20 cellular contexts compared by ENCODE assay signal in the genomic region with DNA sequence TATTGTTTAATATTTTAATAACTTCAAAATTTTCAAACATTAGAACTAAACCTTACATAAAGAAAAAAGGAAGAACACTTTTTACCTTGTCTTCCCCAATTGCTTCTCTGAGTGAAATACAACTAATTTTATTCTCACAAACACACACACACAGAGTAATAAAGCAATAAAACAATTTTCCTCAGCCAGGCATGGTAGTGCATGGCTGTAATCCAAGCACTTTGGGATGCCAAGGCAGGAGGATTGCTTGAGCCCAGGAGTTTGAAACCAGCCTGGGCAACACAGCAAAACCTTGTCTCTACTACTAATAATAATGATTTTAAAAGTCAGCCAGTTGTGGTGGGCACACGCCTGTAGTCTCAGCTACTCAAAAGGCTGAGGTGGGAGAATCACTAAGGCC.
"Had no signal": no experiment of that assay in that cellular context is flagged by ENCODE, and none has a peak within 500 bp of the region (broad histone marks: within the 10 kb centered on the region; RNA-seq: fewer than 3 reads in every experiment).

No MANE protein-coding gene starts in this region.

- H3K9me3 ChIP-seq: esophagus squamous epithelium, gastroesophageal sphincter, psoas muscle, right lobe of liver, spleen, tibial artery had no signal

- FAIRE-seq: kidney had no signal

- H3K27ac Mint-ChIP-seq: dendritic cell treated with granulocyte-macrophage colony-stimulating factor and Interleukin-4, amounts not matched to agents 40 ng/mL and 50 ng/mL, for 4 days; nephron; stimulated activated memory B cell treated with anti-CD40 and anti-IgM and Interleukin-4, amounts not matched to agents 10 μg/mL and 1 μg/mL and 100 μg/mL, for 72 hours; stimulated activated naive CD8-positive, alpha-beta T cell treated with anti-CD3 and anti-CD28 coated beads, Interleukin-15, Interleukin-2, amounts not matched to agents 100 ng/mL and 50 ng/mL, for 24 hours had no signal

- H3K27me3 Mint-ChIP-seq: dendritic cell treated with granulocyte-macrophage colony-stimulating factor and Interleukin-4, amounts not matched to agents 40 ng/mL and 50 ng/mL, for 4 days; stimulated activated memory B cell treated with anti-CD40 and anti-IgM and Interleukin-4, amounts not matched to agents 10 μg/mL and 1 μg/mL and 100 μg/mL, for 72 hours; stimulated activated naive CD8-positive, alpha-beta T cell treated with anti-CD3 and anti-CD28 coated beads, Interleukin-15, Interleukin-2, amounts not matched to agents 100 ng/mL and 50 ng/mL, for 24 hours had no signal

- ATAC-seq: gastroesophageal sphincter; left cardiac atrium; psoas muscle; right lobe of liver; stimulated activated memory B cell treated with anti-CD40 and anti-IgM and Interleukin-4, amounts not matched to agents 10 μg/mL and 1 μg/mL and 100 μg/mL, for 72 hours had no signal

- H3K27me3 ChIP-seq: esophagus squamous epithelium, gastroesophageal sphincter, right lobe of liver, spleen, tibial artery had no signal

- H3K4me3 Mint-ChIP-seq: dendritic cell treated with granulocyte-macrophage colony-stimulating factor and Interleukin-4, amounts not matched to agents 40 ng/mL and 50 ng/mL, for 4 days; nephron; stimulated activated memory B cell treated with anti-CD40 and anti-IgM and Interleukin-4, amounts not matched to agents 10 μg/mL and 1 μg/mL and 100 μg/mL, for 72 hours; stimulated activated naive CD8-positive, alpha-beta T cell treated with anti-CD3 and anti-CD28 coated beads, Interleukin-15, Interleukin-2, amounts not matched to agents 100 ng/mL and 50 ng/mL, for 24 hours had no signal

- H3K4me1 ChIP-seq: right lobe of liver had no signal

- H3K36me3 ChIP-seq: esophagus squamous epithelium, gastroesophageal sphincter, right lobe of liver, spleen, tibial artery had no signal

- H3K9me3 Mint-ChIP-seq: dendritic cell treated with granulocyte-macrophage colony-stimulating factor and Interleukin-4, amounts not matched to agents 40 ng/mL and 50 ng/mL, for 4 days; nephron; stimulated activated memory B cell treated with anti-CD40 and anti-IgM and Interleukin-4, amounts not matched to agents 10 μg/mL and 1 μg/mL and 100 μg/mL, for 72 hours; stimulated activated naive CD8-positive, alpha-beta T cell treated with anti-CD3 and anti-CD28 coated beads, Interleukin-15, Interleukin-2, amounts not matched to agents 100 ng/mL and 50 ng/mL, for 24 hours had no signal

- H3K4me3 ChIP-seq: esophagus squamous epithelium, gastroesophageal sphincter, psoas muscle, right lobe of liver, spleen, tibial artery had no signal

- H3K27ac ChIP-seq: esophagus squamous epithelium, psoas muscle, right lobe of liver, spleen had no signal

- DNase-seq: caudate nucleus; esophagus squamous epithelium; foreskin fibroblast; glutamatergic neuron; kidney; left cardiac atrium; mammary epithelial cell; psoas muscle; retina; right lobe of liver; spleen; stimulated activated CD4-positive, alpha-beta T cell treated with anti-CD3 and anti-CD28 coated beads, Interleukin-15, amount 100 ng/mL, for 24 hours; stimulated activated CD4-positive, alpha-beta T cell treated with anti-CD3 and anti-CD28 coated beads, Interleukin-1b, Interleukin-23, amount 100 ng/mL, for 48 hours; stimulated activated CD4-positive, alpha-beta T cell treated with anti-CD3 and anti-CD28 coated beads, Interleukin-4, amount 100 ng/mL, for 24 hours; tibial artery had no signal
